ENCODE assay signal across 1 cellular context in the genomic region with DNA sequence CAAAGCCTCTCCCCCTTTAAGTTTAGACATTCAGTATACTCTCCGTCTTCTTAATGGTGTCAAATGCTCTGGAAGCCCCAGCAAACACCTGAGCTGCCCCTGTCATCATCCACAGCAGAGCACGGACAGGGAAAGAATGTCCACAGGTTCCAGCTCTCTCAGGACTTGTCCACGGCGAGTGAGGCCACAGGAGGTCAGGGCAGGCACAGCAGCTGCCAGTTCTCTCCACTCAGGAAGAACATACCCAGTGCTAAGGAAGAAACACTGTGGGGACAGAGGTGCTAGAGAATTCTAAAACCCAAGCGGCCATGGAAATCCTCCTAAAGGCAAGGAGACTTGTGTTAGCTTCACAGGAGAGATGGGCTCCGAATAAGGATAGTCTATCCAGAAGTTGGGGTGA.
TF ChIP-seq lines count a peak whose summit lies in the region.

No MANE protein-coding gene starts in this region.

TF ChIP-seq in HepG2, 621 proteins besides CTCF, POLR2A, EP300 and RAD21 (continued from another document):
- TF ChIP-seq, protein P1, sequence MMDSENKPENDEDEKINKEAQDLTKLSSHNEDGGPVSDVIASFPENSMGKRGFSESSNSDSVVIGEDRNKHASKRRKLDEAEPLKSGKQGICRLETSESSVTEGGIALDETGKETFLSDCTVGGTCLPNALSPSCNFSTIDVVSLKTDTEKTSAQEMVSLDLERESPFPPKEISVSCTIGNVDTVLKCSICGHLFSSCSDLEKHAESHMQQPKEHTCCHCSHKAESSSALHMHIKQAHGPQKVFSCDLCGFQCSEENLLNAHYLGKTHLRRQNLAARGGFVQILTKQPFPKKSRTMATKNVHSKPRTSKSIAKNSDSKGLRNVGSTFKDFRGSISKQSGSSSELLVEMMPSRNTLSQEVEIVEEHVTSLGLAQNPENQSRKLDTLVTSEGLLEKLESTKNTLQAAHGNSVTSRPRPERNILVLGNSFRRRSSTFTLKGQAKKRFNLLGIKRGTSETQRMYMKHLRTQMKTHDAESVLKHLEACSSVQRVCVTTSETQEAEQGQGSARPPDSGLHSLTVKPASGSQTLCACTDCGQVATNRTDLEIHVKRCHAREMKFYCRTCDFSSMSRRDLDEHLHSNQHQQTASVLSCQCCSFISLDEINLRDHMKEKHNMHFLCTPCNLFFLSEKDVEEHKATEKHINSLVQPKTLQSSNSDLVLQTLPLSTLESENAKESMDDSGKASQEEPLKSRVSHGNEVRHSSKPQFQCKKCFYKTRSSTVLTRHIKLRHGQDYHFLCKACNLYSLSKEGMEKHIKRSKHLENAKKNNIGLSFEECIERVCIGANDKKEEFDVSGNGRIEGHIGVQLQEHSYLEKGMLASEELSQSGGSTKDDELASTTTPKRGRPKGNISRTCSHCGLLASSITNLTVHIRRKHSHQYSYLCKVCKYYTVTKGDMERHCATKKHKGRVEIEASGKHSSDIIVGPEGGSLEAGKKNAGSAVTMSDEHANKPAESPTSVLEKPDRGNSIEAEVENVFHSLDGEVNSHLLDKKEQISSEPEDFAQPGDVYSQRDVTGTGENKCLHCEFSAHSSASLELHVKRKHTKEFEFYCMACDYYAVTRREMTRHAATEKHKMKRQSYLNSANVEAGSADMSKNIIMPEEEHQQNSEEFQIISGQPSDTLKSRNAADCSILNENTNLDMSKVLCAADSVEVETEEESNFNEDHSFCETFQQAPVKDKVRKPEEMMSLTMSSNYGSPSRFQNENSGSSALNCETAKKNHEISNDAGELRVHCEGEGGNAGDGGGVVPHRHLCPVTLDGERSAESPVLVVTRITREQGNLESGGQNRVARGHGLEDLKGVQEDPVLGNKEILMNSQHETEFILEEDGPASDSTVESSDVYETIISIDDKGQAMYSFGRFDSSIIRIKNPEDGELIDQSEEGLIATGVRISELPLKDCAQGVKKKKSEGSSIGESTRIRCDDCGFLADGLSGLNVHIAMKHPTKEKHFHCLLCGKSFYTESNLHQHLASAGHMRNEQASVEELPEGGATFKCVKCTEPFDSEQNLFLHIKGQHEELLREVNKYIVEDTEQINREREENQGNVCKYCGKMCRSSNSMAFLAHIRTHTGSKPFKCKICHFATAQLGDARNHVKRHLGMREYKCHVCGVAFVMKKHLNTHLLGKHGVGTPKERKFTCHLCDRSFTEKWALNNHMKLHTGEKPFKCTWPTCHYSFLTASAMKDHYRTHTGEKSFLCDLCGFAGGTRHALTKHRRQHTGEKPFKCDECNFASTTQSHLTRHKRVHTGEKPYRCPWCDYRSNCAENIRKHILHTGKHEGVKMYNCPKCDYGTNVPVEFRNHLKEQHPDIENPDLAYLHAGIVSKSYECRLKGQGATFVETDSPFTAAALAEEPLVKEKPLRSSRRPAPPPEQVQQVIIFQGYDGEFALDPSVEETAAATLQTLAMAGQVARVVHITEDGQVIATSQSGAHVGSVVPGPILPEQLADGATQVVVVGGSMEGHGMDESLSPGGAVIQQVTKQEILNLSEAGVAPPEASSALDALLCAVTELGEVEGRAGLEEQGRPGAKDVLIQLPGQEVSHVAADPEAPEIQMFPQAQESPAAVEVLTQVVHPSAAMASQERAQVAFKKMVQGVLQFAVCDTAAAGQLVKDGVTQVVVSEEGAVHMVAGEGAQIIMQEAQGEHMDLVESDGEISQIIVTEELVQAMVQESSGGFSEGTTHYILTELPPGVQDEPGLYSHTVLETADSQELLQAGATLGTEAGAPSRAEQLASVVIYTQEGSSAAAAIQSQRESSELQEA (CRISPR knock-in tag; IDR thresholded peaks at IDR 0.05; ENCODE audit: not compliant biosample characterization): no peak
- TF ChIP-seq, protein P2, sequence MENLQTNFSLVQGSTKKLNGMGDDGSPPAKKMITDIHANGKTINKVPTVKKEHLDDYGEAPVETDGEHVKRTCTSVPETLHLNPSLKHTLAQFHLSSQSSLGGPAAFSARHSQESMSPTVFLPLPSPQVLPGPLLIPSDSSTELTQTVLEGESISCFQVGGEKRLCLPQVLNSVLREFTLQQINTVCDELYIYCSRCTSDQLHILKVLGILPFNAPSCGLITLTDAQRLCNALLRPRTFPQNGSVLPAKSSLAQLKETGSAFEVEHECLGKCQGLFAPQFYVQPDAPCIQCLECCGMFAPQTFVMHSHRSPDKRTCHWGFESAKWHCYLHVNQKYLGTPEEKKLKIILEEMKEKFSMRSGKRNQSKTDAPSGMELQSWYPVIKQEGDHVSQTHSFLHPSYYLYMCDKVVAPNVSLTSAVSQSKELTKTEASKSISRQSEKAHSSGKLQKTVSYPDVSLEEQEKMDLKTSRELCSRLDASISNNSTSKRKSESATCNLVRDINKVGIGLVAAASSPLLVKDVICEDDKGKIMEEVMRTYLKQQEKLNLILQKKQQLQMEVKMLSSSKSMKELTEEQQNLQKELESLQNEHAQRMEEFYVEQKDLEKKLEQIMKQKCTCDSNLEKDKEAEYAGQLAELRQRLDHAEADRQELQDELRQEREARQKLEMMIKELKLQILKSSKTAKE (CRISPR knock-in tag; IDR thresholded peaks at IDR 0.05; ENCODE audit: borderline replicate concordance): no peak
- TF ChIP-seq ZNF350 (CRISPR knock-in tag; IDR thresholded peaks at IDR 0.05; ENCODE audit: borderline replicate concordance, low read depth): no peak
- TF ChIP-seq SPEN (CRISPR knock-in tag; IDR thresholded peaks at IDR 0.05; ENCODE audit: low read depth): no peak
- TF ChIP-seq NR2F1 (CRISPR knock-in tag; IDR thresholded peaks at IDR 0.05): no peak
- TF ChIP-seq RAD51 (IDR thresholded peaks at IDR 0.05; ENCODE audit: borderline replicate concordance): no peak
- TF ChIP-seq JUND (CRISPR knock-in tag; IDR thresholded peaks at IDR 0.05): no peak
- no peak for TF ChIP-seq HCFC1 (IDR thresholded peaks at IDR 0.05; ENCODE audit: low read depth, low read length)
- TF ChIP-seq ZNF607 (CRISPR knock-in tag; IDR thresholded peaks at IDR 0.05; ENCODE audit: borderline replicate concordance): no peak
- no peak for TF ChIP-seq TFDP1 (CRISPR knock-in tag; IDR thresholded peaks at IDR 0.05; ENCODE audit: borderline replicate concordance)
- no peak for TF ChIP-seq ZNF841 (CRISPR knock-in tag; IDR thresholded peaks at IDR 0.05; ENCODE audit: borderline replicate concordance)
- TF ChIP-seq ZNF549 (CRISPR knock-in tag; IDR thresholded peaks at IDR 0.05): no peak
- TF ChIP-seq ZNF33A (CRISPR knock-in tag; IDR thresholded peaks at IDR 0.05; ENCODE audit: borderline replicate concordance): no peak
- TF ChIP-seq PLRG1 (conservative IDR thresholded peaks at IDR 0.05): no peak
